18 cellular contexts compared by ENCODE assay signal in genomic region chr6:81831274-81831673, GRCh38.
DNase-seq lines count a peak whose midpoint lies in the region; ATAC-seq, FAIRE-seq and TF ChIP-seq lines count a peak whose summit lies in the region.
"Had no signal": no experiment of that assay in that cellular context is flagged by ENCODE, and none has a peak within 500 bp of the region (broad histone marks: within the 10 kb centered on the region; RNA-seq: fewer than 3 reads in every experiment).

No MANE protein-coding gene starts in this region.

- CTCF ChIA-PET in GM10248 (lab: Yijun Ruan, JAX): interaction anchor here (1.3 to 2.5 kb wide), 3 partner anchors 9 to 16 kb away, joined by 4 to 7 read pairs (median 5); no protein-coding TSS in a partner anchor

- H3K4me1 ChIP-seq in neural progenitor cell: no peaks in the 10 kb centered on the region
- H3K4me1 ChIP-seq: BLaER1 had no signal

- no peaks in the 10 kb centered on the region for H3K27me3 ChIP-seq in neural progenitor cell
- H3K27me3 ChIP-seq: BLaER1 had no signal

- no peak for ATAC-seq in HG03565 (IDR thresholded peaks at IDR 0.05; ENCODE audit: unreplicated experiment)

- H3K4me2 ChIP-seq in neural progenitor cell: no peak overlapping the region
- H3K4me2 ChIP-seq: BLaER1 had no signal

- DNase-seq in neural progenitor cell (ENCODE audit: low spot score) (no peak), GM10248 (ENCODE audit: extremely low spot score) (no peak), posterior cingulate gyrus (no peak)
- DNase-seq: CD4-positive, alpha-beta memory T cell; HCEC 1CT; NCI-H1105 treated with DMSO at 0.1 percent for 48 hours; NCI-H1694; NCI-H2081 treated with DMSO at 0.1 percent for 48 hours; NCI-H82; OCI-M1; Right ventricle myocardium superior had no signal

- peaks cover 4% of the 10 kb centered on the region for H3K9me3 Mint-ChIP-seq in neural progenitor cell

- no peak overlapping the region for H3K9ac ChIP-seq in neural progenitor cell
- H3K9ac ChIP-seq: BLaER1 had no signal

- H3K4me1 Mint-ChIP-seq in neural progenitor cell: no peaks in the 10 kb centered on the region
- H3K4me1 Mint-ChIP-seq: CD4-positive, alpha-beta memory T cell had no signal

- no peak for TF ChIP-seq CTCF in 22Rv1 (IDR thresholded peaks at IDR 0.05)
- TF ChIP-seq CTCF in VCaP (conservative IDR thresholded peaks at IDR 0.05): no peak
- TF ChIP-seq CTCF in neural progenitor cell (IDR thresholded peaks at IDR 0.05): no peak
- TF ChIP-seq CTCF in GM10248 (IDR thresholded peaks at IDR 0.05; ENCODE audit: control extremely low read depth, extremely low read depth, low read depth, missing control alignments): no peak

- no peaks in the 10 kb centered on the region for H3K9me3 ChIP-seq in neural progenitor cell (ENCODE audit: low read depth)
- H3K9me3 ChIP-seq: BLaER1 had no signal

- intact Hi-C loops in posterior cingulate gyrus (cut with DNase I): no loop called here

- no peak overlapping the region for H3K27ac Mint-ChIP-seq in neural progenitor cell
- H3K27ac Mint-ChIP-seq: CD4-positive, alpha-beta memory T cell had no signal

- H3K4me3 Mint-ChIP-seq in neural progenitor cell: no peak overlapping the region
- H3K4me3 Mint-ChIP-seq: CD4-positive, alpha-beta memory T cell had no signal

- H4K20me1 ChIP-seq in neural progenitor cell (ENCODE audit: low read depth): no peaks in the 10 kb centered on the region
- H4K20me1 ChIP-seq: BLaER1 had no signal

- H3K27ac ChIP-seq in 22Rv1 (peak overlapping the region; percentile 85), VCaP (peak overlapping the region; percentile 85), neural progenitor cell (no peak overlapping the region)
- H3K27ac ChIP-seq: BLaER1 had no signal

- H3K27me3 Mint-ChIP-seq in neural progenitor cell (ENCODE audit: insufficient read depth, low read depth): no peaks in the 10 kb centered on the region

- FAIRE-seq in islet of Langerhans (lab: Jason Lieb, UNC): peak; percentile 97
- FAIRE-seq: A204.1, GM12892 had no signal

- no peaks in the 10 kb centered on the region for H3F3A ChIP-seq in neural progenitor cell (ENCODE audit: low read depth)

- H3K4me3 ChIP-seq in neural progenitor cell: no peak overlapping the region
- H3K4me3 ChIP-seq: BLaER1 had no signal

- POLR2A ChIA-PET in GM10248 (lab: Yijun Ruan, JAX): no interaction called here

- H3K79me2 ChIP-seq in neural progenitor cell (ENCODE audit: low read depth): no peaks in the 10 kb centered on the region

- H2AFZ ChIP-seq in neural progenitor cell (replicated peaks): peak overlapping the region; percentile 35

- H3K36me3 Mint-ChIP-seq in neural progenitor cell: no peaks in the 10 kb centered on the region
- H3K36me3 Mint-ChIP-seq: CD4-positive, alpha-beta memory T cell had no signal

- H3K36me3 ChIP-seq in neural progenitor cell: no peaks in the 10 kb centered on the region
- H3K36me3 ChIP-seq: BLaER1 had no signal
